Comparison of ENCODE assay signal across 7 cellular contexts in genomic region chr15:26580943-26581342, GRCh38.
"Had no signal": no experiment of that assay in that cellular context is flagged by ENCODE, and none has a peak within 500 bp of the region (broad histone marks: within the 10 kb centered on the region; RNA-seq: fewer than 3 reads in every experiment).

No MANE protein-coding gene starts in this region.

- H3K4me1 ChIP-seq: HAP-1 had no signal

- FAIRE-seq: HepG2 had no signal

- DNase-seq: H7, KBM-7 had no signal

- H3K4me3 ChIP-seq: GM23338, HAP-1 had no signal

- H3K36me3 ChIP-seq: HAP-1 had no signal

- ATAC-seq: GM23338, HepG2 had no signal

- H3K4me2 ChIP-seq: GM23338, KMS-11 had no signal

- H3K9ac ChIP-seq: KMS-11 had no signal

- H2AFZ ChIP-seq: GM23338 had no signal

- H3K9me3 ChIP-seq: HAP-1 had no signal

- H3K27ac ChIP-seq: HL-60, KMS-11 had no signal
